1 cellular context compared by ENCODE assay signal in genomic region chr12:106982229-106982628, GRCh38.
TF ChIP-seq lines count a peak whose summit lies in the region.

No MANE protein-coding gene starts in this region.

TF ChIP-seq in IMR-90, 13 proteins besides CTCF, POLR2A, EP300 and RAD21 (continued from another document):
- no peak for TF ChIP-seq MAZ (IDR thresholded peaks at IDR 0.05; ENCODE audit: borderline replicate concordance, low read depth, low read length)
